ENCODE assay signal across 1 cellular context in genomic region chr14:68607081-68607851, GRCh38.
TF ChIP-seq lines count a peak whose summit lies in the region.

No MANE protein-coding gene starts in this region.

TF ChIP-seq in HepG2, 621 proteins besides CTCF, POLR2A, EP300 and RAD21 (continued from another document and continues in another):
- TF ChIP-seq ZNF782 (CRISPR knock-in tag; IDR thresholded peaks at IDR 0.05; ENCODE audit: borderline replicate concordance) (no peak), ZSCAN5A (CRISPR knock-in tag; IDR thresholded peaks at IDR 0.05; ENCODE audit: borderline replicate concordance) (peak; percentile 69; the same call in 1 of the 2 replicates), DRAP1 (CRISPR knock-in tag; IDR thresholded peaks at IDR 0.05) (peak; percentile 42; the same call in 1 of the 2 replicates), PHF20 (CRISPR knock-in tag; IDR thresholded peaks at IDR 0.05) (0 out of 2 replicates have a peak, but pooled peaks have one; percentile 16), ZNF569 (CRISPR knock-in tag; IDR thresholded peaks at IDR 0.05; ENCODE audit: borderline replicate concordance) (no peak), FOXO1 (CRISPR knock-in tag; IDR thresholded peaks at IDR 0.05) (peak; percentile 43; the same call in 1 of the 2 replicates), ZNF564 (CRISPR knock-in tag; IDR thresholded peaks at IDR 0.05) (no peak), TARDBP (CRISPR knock-in tag; IDR thresholded peaks at IDR 0.05) (peak; percentile 89; the same call in 1 of the 2 replicates), ZNF10 (CRISPR knock-in tag; IDR thresholded peaks at IDR 0.05; ENCODE audit: borderline replicate concordance, low read depth) (no peak), ZBTB40 (IDR thresholded peaks at IDR 0.05) (no peak), ZBTB40 (CRISPR knock-in tag; IDR thresholded peaks at IDR 0.05) (peak; percentile 51; the same call in 1 of the 2 replicates), MIER3 (CRISPR knock-in tag; IDR thresholded peaks at IDR 0.05; ENCODE audit: borderline replicate concordance) (peak; percentile 82; the same call in 1 of the 2 replicates), ATF7-NPFF (CRISPR knock-in tag; IDR thresholded peaks at IDR 0.05; ENCODE audit: low read depth) (0 out of 2 replicates have a peak, but pooled peaks have one; percentile 58), MIER2 (CRISPR knock-in tag; IDR thresholded peaks at IDR 0.05) (0 out of 2 replicates have a peak, but pooled peaks have one; percentile 14), HMGXB4 (CRISPR knock-in tag; IDR thresholded peaks at IDR 0.05; ENCODE audit: borderline replicate concordance in 1 of 2, low read depth in 1 of 2) (no peak), RFX5 (IDR thresholded peaks at IDR 0.05; ENCODE audit: low read depth, low read length) (no peak), RARA (CRISPR knock-in tag; IDR thresholded peaks at IDR 0.05) (peak; percentile 38; the same call in 1 of the 2 replicates), AHDC1 (CRISPR knock-in tag; IDR thresholded peaks at IDR 0.05; ENCODE audit: borderline replicate concordance) (peak; percentile 62; the same call in 1 of the 2 replicates), NR2F6 (IDR thresholded peaks at IDR 0.05) (no peak), NR2F6 (CRISPR knock-in tag; IDR thresholded peaks at IDR 0.05) (peak; percentile 36; the same call in 1 of the 2 replicates), ZSCAN25 (CRISPR knock-in tag; IDR thresholded peaks at IDR 0.05) (0 out of 2 replicates have a peak, but pooled peaks have one; percentile 16), AFF4 (CRISPR knock-in tag; IDR thresholded peaks at IDR 0.05) (no peak), ZNF619 (CRISPR knock-in tag; IDR thresholded peaks at IDR 0.05) (no peak), ZNF230 (CRISPR knock-in tag; IDR thresholded peaks at IDR 0.05) (no peak), HNF1B (CRISPR knock-in tag; IDR thresholded peaks at IDR 0.05) (peak; percentile 72), GMEB2 (CRISPR knock-in tag; IDR thresholded peaks at IDR 0.05; ENCODE audit: low read depth) (no peak), RORA (CRISPR knock-in tag; IDR thresholded peaks at IDR 0.05) (no peak)
